In the genomic region with DNA sequence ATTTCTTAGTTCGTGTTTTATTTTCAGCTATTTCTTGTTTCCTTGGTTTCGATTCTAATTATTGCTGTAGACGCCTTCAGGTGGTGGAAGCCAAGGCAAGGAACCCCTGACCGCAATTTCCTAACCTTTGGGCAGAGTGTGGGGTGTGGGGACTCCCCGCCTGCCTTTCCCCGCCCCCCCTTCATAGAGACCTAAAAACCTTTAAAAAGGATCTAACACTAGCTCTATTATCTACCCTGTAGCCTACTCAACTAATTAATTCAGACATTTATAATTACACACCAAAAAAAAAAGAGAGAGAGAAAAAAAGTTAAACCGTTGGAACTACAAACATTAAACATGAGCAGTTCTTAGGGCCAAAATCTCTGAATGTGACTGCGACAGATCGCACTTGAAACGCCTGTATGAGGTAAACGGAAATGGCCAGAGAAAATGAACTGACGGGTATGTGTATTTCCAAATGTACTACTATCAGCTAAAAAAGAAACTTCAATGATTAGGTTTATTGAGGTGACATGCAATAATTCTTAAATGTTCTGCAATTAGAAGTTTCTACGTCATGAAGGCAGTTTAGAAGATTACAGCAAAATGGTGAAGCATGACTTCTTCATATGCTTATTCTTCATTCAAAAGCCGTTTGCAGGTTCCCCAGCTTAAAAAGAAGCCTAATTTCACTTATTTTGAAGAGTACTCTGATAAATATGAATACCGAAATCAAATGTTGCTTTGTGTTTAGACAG, we compare ENCODE assay signal across 8 cellular contexts. TPM values are rescaled to one million over a fixed set of nuclear protein-coding genes. Genes with fewer than 3 reads are reported as not detected.
A peak's percentile ranks its signal among the peaks of the same experiment; 100 is the strongest.
DNase-seq lines count a peak whose midpoint lies in the region; ATAC-seq and TF ChIP-seq lines count a peak whose summit lies in the region.

No MANE protein-coding gene starts in this region.

- no peak for TF ChIP-seq CTCF in thoracic aorta (IDR thresholded peaks at IDR 0.05)

- no peaks in the 10 kb centered on the region for H3K9me3 ChIP-seq in thoracic aorta

- H3K4me1 ChIP-seq in thoracic aorta (ENCODE audit: control insufficient read depth in 1 of 2, low read depth in 2 of 2), result peaks cover 3 to 17% of the 10 kb centered on the region in 2 donors

- no peaks in the 10 kb centered on the region for H3K36me3 Mint-ChIP-seq in T-helper 2 cell treated with Interferon-gamma antibody and Interleukin-4, amounts not matched to agents 5 μg/mL and 100 μg/mL, for 36 hours (ENCODE audit: low read depth)
- H3K36me3 Mint-ChIP-seq in naive B cell, result no peaks in the 10 kb centered on the region

- ATAC-seq in HG03095 (IDR thresholded peaks at IDR 0.05; ENCODE audit: unreplicated experiment) (peak; percentile 34), naive B cell (ENCODE audit: low read depth in 2 of 2) (peak; percentile 60 to 62), thoracic aorta (ENCODE audit: insufficient number of reproducible peaks, low FRiP score, low read depth) (no peak)

- peak overlapping the region; percentile 82 for H3K4me3 ChIP-seq in thoracic aorta

- H3K9me3 Mint-ChIP-seq in T-helper 2 cell treated with Interferon-gamma antibody and Interleukin-4, amounts not matched to agents 5 μg/mL and 100 μg/mL, for 36 hours, result no peaks in the 10 kb centered on the region
- no peaks in the 10 kb centered on the region for H3K9me3 Mint-ChIP-seq in naive B cell

- no peaks in the 10 kb centered on the region for H3K27me3 ChIP-seq in thoracic aorta (replicated peaks; ENCODE audit: insufficient read depth)

- peak overlapping the region; percentile 3 for H3K27ac Mint-ChIP-seq in T-helper 2 cell treated with Interferon-gamma antibody and Interleukin-4, amounts not matched to agents 5 μg/mL and 100 μg/mL, for 36 hours
- peak overlapping the region; percentile 84 to 99 (median 98) for H3K27ac Mint-ChIP-seq in naive B cell

- DNase-seq in DMS53 (lab: John Stamatoyannopoulos, UW) (peak; percentile 40), DMS53 treated with DMSO at 0.1 percent for 48 hours (lab: John Stamatoyannopoulos, UW; ENCODE audit: unreplicated experiment) (no peak), naive B cell (peak; percentile 67), thoracic aorta (ENCODE audit: low spot score) (no peak), HCEC 1CT (no peak)
- peak; percentile 57 for DNase-seq in T-helper 2 cell treated with Interferon-gamma antibody and Interleukin-4, amounts not matched to agents 5 μg/mL and 100 μg/mL, for 36 hours (ENCODE audit: low spot score)

- peak overlapping the region; percentile 75 for H3K4me3 Mint-ChIP-seq in T-helper 2 cell treated with Interferon-gamma antibody and Interleukin-4, amounts not matched to agents 5 μg/mL and 100 μg/mL, for 36 hours
- H3K4me3 Mint-ChIP-seq in naive B cell, result peak overlapping the region; percentile 84 to 98 (median 94)

- H3K4me1 Mint-ChIP-seq in T-helper 2 cell treated with Interferon-gamma antibody and Interleukin-4, amounts not matched to agents 5 μg/mL and 100 μg/mL, for 36 hours (ENCODE audit: low read depth), result peaks cover 15% of the 10 kb centered on the region
- peaks cover 38 to 53% (median 42%) of the 10 kb centered on the region in 3 donors for H3K4me1 Mint-ChIP-seq in naive B cell

- no peaks in the 10 kb centered on the region for H3K36me3 ChIP-seq in thoracic aorta

- H3K27ac ChIP-seq in cingulate gyrus (ENCODE audit: low read depth, low read length) (peak overlapping the region; percentile 86), thoracic aorta (peak overlapping the region; percentile 84 to 88)

- H3K27me3 Mint-ChIP-seq in T-helper 2 cell treated with Interferon-gamma antibody and Interleukin-4, amounts not matched to agents 5 μg/mL and 100 μg/mL, for 36 hours (ENCODE audit: low read depth), result peaks cover 70% of the 10 kb centered on the region
- H3K27me3 Mint-ChIP-seq in naive B cell, result no peaks in the 10 kb centered on the region

RNA-seq across cellular contexts. Expression of a gene that starts 19.0 kb away (rescaled TPM):
- polyA plus RNA-seq in naive B cell (ENCODE audit: low read depth in 6 of 6), result 10 to 100 TPM in 5 of 6 donors, 1 to 10 TPM in 1; 9.6 to 21.0 (median 17.2) TPM
- 10 to 100 TPM; 15.6 to 38.1 TPM for total RNA-seq in thoracic aorta

Comparison
In these comparisons a context has a peak if more than half of its experiments do, and no peak if none do; other contexts are left out.
1. DNase-seq: peak in DMS53 (single experiment), T-helper 2 cell treated with Interferon-gamma antibody and Interleukin-4, amounts not matched to agents 5 μg/mL and 100 μg/mL, for 36 hours (single experiment) and naive B cell (single experiment); none in DMS53 treated with DMSO at 0.1 percent for 48 hours (single experiment), thoracic aorta (single experiment) and HCEC 1CT (single experiment).